Comparison of ENCODE assay signal across 25 cellular contexts in genomic region chr16:65961491-65962143, GRCh38.
A peak's percentile ranks its signal among the peaks of the same experiment; 100 is the strongest.
DNase-seq lines count a peak whose midpoint lies in the region; ATAC-seq, FAIRE-seq and TF ChIP-seq lines count a peak whose summit lies in the region.
"Had no signal": no experiment of that assay in that cellular context is flagged by ENCODE, and none has a peak within 500 bp of the region (broad histone marks: within the 10 kb centered on the region; RNA-seq: fewer than 3 reads in every experiment).

No MANE protein-coding gene starts in this region.

- H2AFZ ChIP-seq in HepG2 (ENCODE audit: low read length) (no peak overlapping the region), GM12878 (ENCODE audit: control insufficient read depth, low read depth, low read length) (no peak overlapping the region)

- FAIRE-seq in HepG2 (lab: Jason Lieb, UNC) (no peak), GM12878 (lab: Jason Lieb, UNC) (no peak)
- FAIRE-seq: GM12891, H54, HTR-8/SVneo, RCC 7860 had no signal

- no peaks in the 10 kb centered on the region for H3K9me3 Mint-ChIP-seq in nephron

- H3K27me3 Mint-ChIP-seq in nephron (ENCODE audit: low read depth), result peaks cover 3% of the 10 kb centered on the region
- H3K27me3 Mint-ChIP-seq: CD4-positive, CD25-positive, alpha-beta regulatory T cell had no signal

- H3K4me3 ChIP-seq in HepG2 (replicated peaks in 1 of 3; ENCODE audit: insufficient read depth in 1 of 3, low read depth in 2 of 3, low read length in 3 of 3) (no peak overlapping the region), right lobe of liver (no peak overlapping the region), GM12878 (no peak overlapping the region), aorta (ENCODE audit: low read length in 2 of 2) (no peak overlapping the region)
- H3K4me3 ChIP-seq: SK-N-MC had no signal

- CTCF ChIA-PET in HepG2 (lab: Yijun Ruan, JAX; ENCODE audit: low intra/inter-chr PET ratio, low total read pairs) (no interaction called here), GM12878 (lab: Yijun Ruan, JAX) (no interaction called here)

- TF ChIP-seq CTCF in HepG2 (CRISPR knock-in tag; IDR thresholded peaks at IDR 0.05) (no peak), right lobe of liver (IDR thresholded peaks at IDR 0.05) (no peak), GM12878 (IDR thresholded peaks at IDR 0.05 in 2 of 3, conservative IDR thresholded peaks at IDR 0.05 in 1 of 3; ENCODE audit: control insufficient read depth in 2 of 3, extremely low read depth in 1 of 3, insufficient read depth in 1 of 3, low read depth in 3 of 3, low read length in 3 of 3) (no peak), nephron (IDR thresholded peaks at IDR 0.05; ENCODE audit: unreplicated experiment in 3 of 3) (no peak)

- RAD21 ChIA-PET in GM12878 (lab: Charles Lee; ENCODE audit: unreplicated experiment), result no interaction called here

- H3K4me1 ChIP-seq in HepG2 (ENCODE audit: insufficient read depth, low read length) (no peaks in the 10 kb centered on the region), right lobe of liver (peaks cover 0 to 19% (median 0%) of the 10 kb centered on the region in 4 donors), GM12878 (ENCODE audit: control insufficient read depth, insufficient read depth, low read length) (no peaks in the 10 kb centered on the region), aorta (ENCODE audit: control insufficient read depth in 1 of 2, insufficient read depth in 2 of 2, low read length in 2 of 2) (no peaks in the 10 kb centered on the region)

- in situ Hi-C loops in HepG2 (cut with HindIII; ENCODE audit: extremely low pct_ligation_motif_present, low pct_unique_long_range_greater_than_20kb) (no loop called here), GM12878 (cut with MboI) (no loop called here)

- TF ChIP-seq POLR2A in HepG2 (IDR thresholded peaks at IDR 0.05; ENCODE audit: insufficient read depth in 1 of 2, low read depth in 2 of 2, low read length in 2 of 2), result no peak
- no peak for TF ChIP-seq POLR2A in right lobe of liver (IDR thresholded peaks at IDR 0.05)
- TF ChIP-seq POLR2A in GM12878 (IDR thresholded peaks at IDR 0.05; ENCODE audit: low read depth, low read length), result no peak

- POLR2A ChIA-PET in HepG2 (lab: Yijun Ruan, JAX), result no interaction called here
- POLR2A ChIA-PET in GM12878 (lab: Charles Lee), result no interaction called here

- H3K36me3 ChIP-seq in HepG2 (replicated peaks in 1 of 2; ENCODE audit: control insufficient read depth in 1 of 2, insufficient read depth in 2 of 2, low read length in 2 of 2) (no peaks in the 10 kb centered on the region), right lobe of liver (no peaks in the 10 kb centered on the region), GM12878 (ENCODE audit: control insufficient read depth in 2 of 2, insufficient read depth in 2 of 2, low read length in 1 of 2) (no peaks in the 10 kb centered on the region), aorta (ENCODE audit: control insufficient read depth in 1 of 2, insufficient read depth in 2 of 2, low read length in 1 of 2) (no peaks in the 10 kb centered on the region)

- H3K9ac ChIP-seq in HepG2 (ENCODE audit: insufficient read depth, low read depth, low read length), result no peak overlapping the region
- H3K9ac ChIP-seq in GM12878 (ENCODE audit: control insufficient read depth, insufficient read depth, low read length), result no peak overlapping the region

- no peak overlapping the region for H3K4me3 Mint-ChIP-seq in nephron
- H3K4me3 Mint-ChIP-seq: B cell; CD4-positive, CD25-positive, alpha-beta regulatory T cell had no signal

- SMC1A ChIA-PET in GM12878 (lab: Charles Lee; ENCODE audit: uncharacterized antibody, unreplicated experiment), result no interaction called here

- BruUV-seq in HepG2 (replicated peaks; lab: Mats Ljungman, UMichigan) (no TSS peak), GM12878 (replicated peaks; lab: Mats Ljungman, UMichigan) (no TSS peak)

- H3K27ac Mint-ChIP-seq in nephron, result peak overlapping the region in 2 of 3 experiments; percentile 4 to 7
- H3K27ac Mint-ChIP-seq: B cell; CD4-positive, CD25-positive, alpha-beta regulatory T cell had no signal

- H3K27me3 ChIP-seq in HepG2 (ENCODE audit: control insufficient read depth in 1 of 2, insufficient read depth in 2 of 2, low read length in 2 of 2), result no peaks in the 10 kb centered on the region
- no peaks in the 10 kb centered on the region for H3K27me3 ChIP-seq in right lobe of liver
- no peaks in the 10 kb centered on the region for H3K27me3 ChIP-seq in GM12878 (replicated peaks in 1 of 2; ENCODE audit: control insufficient read depth in 2 of 2, insufficient read depth in 2 of 2, low read length in 1 of 2)
- no peaks in the 10 kb centered on the region for H3K27me3 ChIP-seq in aorta (ENCODE audit: control insufficient read depth in 1 of 2, insufficient read depth in 2 of 2, low read length in 1 of 2)

- H3K27ac ChIP-seq in HepG2 (ENCODE audit: extremely low read length, insufficient read depth, low read length), result no peak overlapping the region
- H3K27ac ChIP-seq in right lobe of liver, result no peak overlapping the region
- no peak overlapping the region for H3K27ac ChIP-seq in GM12878 (ENCODE audit: control insufficient read depth, insufficient read depth)
- no peak overlapping the region for H3K27ac ChIP-seq in aorta (ENCODE audit: low read depth in 1 of 2, low read length in 2 of 2)
- H3K27ac ChIP-seq: 22Rv1, HL-60, SK-N-MC had no signal

- DNase-seq in HepG2 (ENCODE audit: low spot score), result no peak
- DNase-seq in right lobe of liver, result no peak
- no peak for DNase-seq in GM12878 (ENCODE audit: low read depth, low spot score)
- DNase-seq in NCI-H1417 treated with DMSO at 0.1 percent for 48 hours (lab: John Stamatoyannopoulos, UW), result no peak
- DNase-seq in hepatic stellate cell (ENCODE audit: low spot score), result no peak
- DNase-seq in NCI-H1092 (lab: John Stamatoyannopoulos, UW), result no peak
- DNase-seq in aorta, result no peak
- DNase-seq: Caco-2; CD4-positive, CD25-positive, alpha-beta regulatory T cell; GF-D8; Kasumi-1; MM.1S; NCI-H1092 treated with DMSO at 0.1 percent for 48 hours; NCI-H2081; NK-92 treated with Interleukin-12 subunit alpha and Interleukin-12 subunit beta, amount 100 ng/mL, for 24 hours; SHP77 had no signal

- H3K9me3 ChIP-seq in HepG2 (ENCODE audit: low read length) (no peaks in the 10 kb centered on the region), right lobe of liver (no peaks in the 10 kb centered on the region), GM12878 (replicated peaks; ENCODE audit: control insufficient read depth, insufficient read depth, low read length) (no peaks in the 10 kb centered on the region), aorta (ENCODE audit: control insufficient read depth, low read length) (no peaks in the 10 kb centered on the region)
- H3K9me3 ChIP-seq: Caco-2 had no signal

- intact Hi-C loops in HepG2 (cut with micrococcal nuclease; ENCODE audit: unreplicated experiment) (no loop called here), right lobe of liver (cut with DNase I) (no loop called here), GM12878 (cut with micrococcal nuclease; ENCODE audit: unreplicated experiment) (no loop called here), aorta (cut with DNase I) (no loop called here)

- peaks cover 34% of the 10 kb centered on the region for H3K4me1 Mint-ChIP-seq in nephron
- H3K4me1 Mint-ChIP-seq: B cell; CD4-positive, CD25-positive, alpha-beta regulatory T cell had no signal

- ATAC-seq in HepG2 (no peak), right lobe of liver (no peak), GM12878 (no peak), aorta (ENCODE audit: low FRiP score) (no peak)

- H3K36me3 Mint-ChIP-seq in nephron (ENCODE audit: low read depth), result no peaks in the 10 kb centered on the region
- H3K36me3 Mint-ChIP-seq: CD4-positive, CD25-positive, alpha-beta regulatory T cell had no signal

- TF ChIP-seq RAD21 in HepG2 (CRISPR knock-in tag; IDR thresholded peaks at IDR 0.05) (no peak), GM12878 (IDR thresholded peaks at IDR 0.05; ENCODE audit: insufficient read depth, low read depth, low read length) (no peak)

- H4K20me1 ChIP-seq in HepG2 (ENCODE audit: insufficient read depth, low read length) (no peaks in the 10 kb centered on the region), GM12878 (ENCODE audit: control insufficient read depth, insufficient read depth) (no peaks in the 10 kb centered on the region)

- H3K79me2 ChIP-seq in HepG2 (ENCODE audit: insufficient read depth, low read length), result no peaks in the 10 kb centered on the region
- no peaks in the 10 kb centered on the region for H3K79me2 ChIP-seq in GM12878 (ENCODE audit: control insufficient read depth, insufficient read depth, low read length)

- no peak for TF ChIP-seq EP300 in HepG2 (IDR thresholded peaks at IDR 0.05; ENCODE audit: low read depth in 2 of 2, low read length in 2 of 2)
- TF ChIP-seq EP300 in HepG2 (CRISPR knock-in tag; IDR thresholded peaks at IDR 0.05; ENCODE audit: borderline replicate concordance), result no peak
- no peak for TF ChIP-seq EP300 in GM12878 (IDR thresholded peaks at IDR 0.05; ENCODE audit: borderline replicate concordance in 1 of 2, control insufficient read depth in 1 of 2, low read depth in 2 of 2, low read length in 2 of 2)

- 23% methylated on average over 4 of the region's 4 CpGs for WGBS in HepG2 (ENCODE audit: low lambda C conversion rate)
- WGBS in right lobe of liver (ENCODE audit: insufficient coverage, low coverage, low lambda C conversion rate, missing lambda C conversion rate), result 60% methylated on average over 3 of the region's 4 CpGs
- 24% methylated on average over 4 of the region's 4 CpGs for WGBS in GM12878 (ENCODE audit: insufficient coverage, insufficient replicate concordance, low lambda C conversion rate, missing lambda C conversion rate)
- 46 to 73% methylated on average over 4 of the region's 4 CpGs for WGBS in aorta, 2 donors

- no peak overlapping the region for H3K4me2 ChIP-seq in HepG2 (ENCODE audit: low read depth, low read length)
- H3K4me2 ChIP-seq in GM12878 (ENCODE audit: control insufficient read depth, insufficient read depth), result no peak overlapping the region

TF ChIP-seq in HepG2, 621 proteins besides CTCF, POLR2A, EP300 and RAD21 (continues in another document):
- TF ChIP-seq RXRA (CRISPR knock-in tag; IDR thresholded peaks at IDR 0.05) (no peak), PCBP1 (IDR thresholded peaks at IDR 0.05; ENCODE audit: borderline replicate concordance, low read depth, low read length) (0 out of 2 replicates have a peak, but pooled peaks have one; percentile 60), FOXK1 (CRISPR knock-in tag; IDR thresholded peaks at IDR 0.05; ENCODE audit: borderline replicate concordance, low read depth) (no peak), GATAD1 (CRISPR knock-in tag; IDR thresholded peaks at IDR 0.05) (no peak)

TF ChIP-seq in GM12878, 131 proteins besides CTCF, POLR2A, EP300 and RAD21:
- no peak for TF ChIP-seq SMAD1 (IDR thresholded peaks at IDR 0.05; ENCODE audit: low read depth, partially characterized antibody)
- TF ChIP-seq RUNX3 (IDR thresholded peaks at IDR 0.05; ENCODE audit: low read length), result peak; percentile 50; the same call in 1 of the 2 replicates
- peak; percentile 40; the same call in 1 of the 2 replicates for TF ChIP-seq CREM (IDR thresholded peaks at IDR 0.05; ENCODE audit: low read depth)

Comparison
In these comparisons a context has a peak if more than half of its experiments do, and no peak if none do; other contexts are left out.
1. Of the 75 proteins assayed by ChIP-seq in both HepG2 and GM12878: peak only in HepG2: none; only in GM12878: CREM; in both: none; in neither: 74.